ENCODE assay signal across 22 cellular contexts in the genomic region with DNA sequence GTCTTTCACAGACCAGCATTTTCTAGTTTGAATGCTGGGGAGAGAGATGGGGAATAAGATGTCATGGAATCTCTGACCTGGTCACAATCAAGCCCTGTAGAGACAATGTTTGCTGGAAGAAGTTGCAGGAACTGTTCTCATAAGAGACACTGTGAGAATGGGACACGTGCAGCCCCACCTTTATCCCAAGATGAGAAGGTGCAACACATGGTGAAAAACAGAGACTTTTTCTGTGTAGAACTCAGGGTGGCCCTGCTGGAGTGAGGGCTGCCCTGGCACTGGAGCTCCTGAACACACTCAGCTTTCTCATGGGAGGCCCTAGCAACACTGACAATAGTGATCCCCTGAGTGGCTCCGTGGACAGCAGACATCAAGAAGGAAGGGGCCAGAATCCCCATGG.
"Had no signal": no experiment of that assay in that cellular context is flagged by ENCODE, and none has a peak within 500 bp of the region (broad histone marks: within the 10 kb centered on the region; RNA-seq: fewer than 3 reads in every experiment).

No MANE protein-coding gene starts in this region.

- H3K27ac ChIP-seq: coronary artery, esophagus squamous epithelium, gastrocnemius medialis, prostate gland, skin epidermis, vagina had no signal

- H3K27ac Mint-ChIP-seq: activated CD4-positive, alpha-beta memory T cell treated with anti-CD3 and anti-CD28 coated beads for 36 hours; activated naive CD4-positive, alpha-beta T cell treated with anti-CD3 and anti-CD28 coated beads for 36 hours; activated naive CD8-positive, alpha-beta T cell treated with anti-CD3 and anti-CD28 coated beads, Interleukin-2, amount 10 ng/mL, durations not matched to agents 7 days and 5 days; stimulated activated memory B cell treated with anti-CD40 and anti-IgM and Interleukin-4, amounts not matched to agents 10 μg/mL and 1 μg/mL and 100 μg/mL, for 72 hours; T-helper 1 cell treated with Interleukin-12 subunit alpha and Interleukin-12 subunit beta and Interleukin-4 antibody, amounts not matched to agents 30 μg/mL and 1 μg/mL, for 36 hours had no signal

- H3K4me1 Mint-ChIP-seq: activated naive CD8-positive, alpha-beta T cell treated with anti-CD3 and anti-CD28 coated beads, Interleukin-2, amount 10 ng/mL, durations not matched to agents 7 days and 5 days; stimulated activated memory B cell treated with anti-CD40 and anti-IgM and Interleukin-4, amounts not matched to agents 10 μg/mL and 1 μg/mL and 100 μg/mL, for 72 hours had no signal

- H3K4me3 ChIP-seq: coronary artery, esophagus squamous epithelium, gastrocnemius medialis, prostate gland, skin epidermis, stomach, transverse colon, vagina had no signal

- DNase-seq: activated CD4-positive, alpha-beta memory T cell treated with anti-CD3 and anti-CD28 coated beads for 36 hours; activated CD4-positive, alpha-beta T cell treated with anti-CD3 and anti-CD28 coated beads for 4 hours; activated CD4-positive, CD25-positive, alpha-beta regulatory T cell; activated effector memory CD4-positive, alpha-beta T cell treated with Interleukin-2 at 50 U/mL for 16 hours; activated naive CD4-positive, alpha-beta T cell treated with anti-CD3 and anti-CD28 coated beads for 36 hours; activated naive CD8-positive, alpha-beta T cell treated with anti-CD3 and anti-CD28 coated beads, Interleukin-2, amount 10 ng/mL, durations not matched to agents 7 days and 5 days; activated T-cell treated with anti-CD3 and anti-CD28 coated beads, Interleukin-2, amount 50 U/mL, for 48 hours; amniotic stem cell; esophagus squamous epithelium; gastrocnemius medialis; head of caudate nucleus; hypothalamus; right cardiac atrium; stomach; transverse colon had no signal

- ATAC-seq: gastrocnemius medialis; right cardiac atrium; stimulated activated memory B cell treated with anti-CD40 and anti-IgM and Interleukin-4, amounts not matched to agents 10 μg/mL and 1 μg/mL and 100 μg/mL, for 72 hours had no signal

- H3K27me3 Mint-ChIP-seq: activated CD4-positive, alpha-beta memory T cell treated with anti-CD3 and anti-CD28 coated beads for 36 hours had no signal

- H3K27me3 ChIP-seq: gastrocnemius medialis, stomach, transverse colon, vagina had no signal

- H3K36me3 ChIP-seq: esophagus squamous epithelium, gastrocnemius medialis, prostate gland, stomach, transverse colon, vagina had no signal

- H3K4me3 Mint-ChIP-seq: activated CD4-positive, alpha-beta memory T cell treated with anti-CD3 and anti-CD28 coated beads for 36 hours; activated naive CD4-positive, alpha-beta T cell treated with anti-CD3 and anti-CD28 coated beads for 36 hours; activated naive CD8-positive, alpha-beta T cell treated with anti-CD3 and anti-CD28 coated beads, Interleukin-2, amount 10 ng/mL, durations not matched to agents 7 days and 5 days; stimulated activated memory B cell treated with anti-CD40 and anti-IgM and Interleukin-4, amounts not matched to agents 10 μg/mL and 1 μg/mL and 100 μg/mL, for 72 hours; T-helper 1 cell treated with Interleukin-12 subunit alpha and Interleukin-12 subunit beta and Interleukin-4 antibody, amounts not matched to agents 30 μg/mL and 1 μg/mL, for 36 hours had no signal

- H3K4me1 ChIP-seq: gastrocnemius medialis, prostate gland had no signal

- H3K36me3 Mint-ChIP-seq: activated CD4-positive, alpha-beta memory T cell treated with anti-CD3 and anti-CD28 coated beads for 36 hours; activated naive CD8-positive, alpha-beta T cell treated with anti-CD3 and anti-CD28 coated beads, Interleukin-2, amount 10 ng/mL, durations not matched to agents 7 days and 5 days; stimulated activated memory B cell treated with anti-CD40 and anti-IgM and Interleukin-4, amounts not matched to agents 10 μg/mL and 1 μg/mL and 100 μg/mL, for 72 hours had no signal

- H3K9me3 ChIP-seq: esophagus squamous epithelium, gastrocnemius medialis, prostate gland, stomach, transverse colon, vagina had no signal

- FAIRE-seq: bronchial epithelial cell had no signal
